ENCODE assay signal across 13 cellular contexts in the genomic region with DNA sequence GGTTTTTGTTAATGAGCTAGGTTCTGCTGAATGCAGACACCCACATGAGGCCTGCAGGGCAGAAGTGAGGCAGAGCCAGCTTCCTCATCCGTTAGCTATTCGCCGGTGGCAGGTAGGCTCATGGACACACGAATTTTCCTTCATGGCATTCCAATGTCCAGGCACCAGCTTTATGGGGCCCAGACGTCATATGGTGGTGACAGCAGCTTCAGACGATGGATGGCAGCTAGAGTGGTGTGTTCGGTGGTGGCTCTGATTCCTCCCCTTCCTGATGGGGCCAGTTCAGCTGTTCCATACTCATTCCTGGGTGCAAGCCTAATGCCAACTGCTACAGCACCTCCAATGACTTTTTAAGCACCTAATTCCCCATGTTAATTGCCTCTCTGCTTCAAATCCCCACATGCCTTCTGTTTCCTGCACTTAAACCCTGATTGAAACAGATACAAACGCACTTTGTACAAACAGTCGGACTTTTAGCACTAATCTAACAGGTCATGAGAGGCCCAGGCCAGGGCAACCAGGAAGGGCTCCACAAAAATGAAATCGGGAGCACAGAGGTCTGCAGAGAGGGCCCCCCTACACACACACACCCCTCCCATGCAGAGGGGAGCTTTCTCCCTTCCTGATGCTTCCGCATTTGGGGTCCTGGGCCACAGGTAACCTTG. TPM values are rescaled to one million over a fixed set of nuclear protein-coding genes. Genes with fewer than 3 reads are reported as not detected.
DNase-seq lines count a peak whose midpoint lies in the region; ATAC-seq and TF ChIP-seq lines count a peak whose summit lies in the region.
"Had no signal": no experiment of that assay in that cellular context is flagged by ENCODE, and none has a peak within 500 bp of the region (broad histone marks: within the 10 kb centered on the region; RNA-seq: fewer than 3 reads in every experiment).

No MANE protein-coding gene starts in this region.

- H3K4me3 ChIP-seq in SJCRH30 = no peak overlapping the region
- H3K4me3 ChIP-seq in epithelial cell of esophagus (ENCODE audit: low read length) = no peak overlapping the region
- H3K4me3 ChIP-seq: ascending aorta had no signal

- TF ChIP-seq CTCF in natural killer cell (IDR thresholded peaks at IDR 0.05) = no peak
- no peak for TF ChIP-seq CTCF in epithelial cell of esophagus (IDR thresholded peaks at IDR 0.05; ENCODE audit: insufficient read depth, low read depth, low read length, missing control alignments)
- TF ChIP-seq CTCF in GM13976 (IDR thresholded peaks at IDR 0.05; ENCODE audit: borderline replicate concordance, control extremely low read depth, extremely low read depth, insufficient read depth, missing control alignments) = no peak

- peak overlapping the region; percentile 26 to 36 for H3K27ac Mint-ChIP-seq in natural killer cell treated with Interleukin-12 subunit alpha and Interleukin-12 subunit beta and Interleukin-15 and Interleukin-18, amount 100 ng/mL, for 72 hours
- no peak overlapping the region for H3K27ac Mint-ChIP-seq in natural killer cell

- no peaks in the 10 kb centered on the region for H3K9me3 ChIP-seq in SJCRH30 (replicated peaks)
- H3K9me3 ChIP-seq: ascending aorta had no signal

- no peak for DNase-seq in natural killer cell treated with Interleukin-12 subunit alpha and Interleukin-12 subunit beta and Interleukin-15 and Interleukin-18, amount 100 ng/mL, for 72 hours (ENCODE audit: low spot score)
- DNase-seq in natural killer cell (no peak), SJCRH30 (peak; percentile 61 to 64), epithelial cell of esophagus (ENCODE audit: low read depth) (peak; percentile 74), NCI-H446 treated with DMSO at 0.1 percent for 48 hours (lab: John Stamatoyannopoulos, UW) (no peak), GM13976 (ENCODE audit: low spot score) (no peak)
- DNase-seq: NCI-H345 had no signal

- peak overlapping the region; percentile 12 for H3K4me3 Mint-ChIP-seq in natural killer cell treated with Interleukin-12 subunit alpha and Interleukin-12 subunit beta and Interleukin-15 and Interleukin-18, amount 100 ng/mL, for 72 hours
- H3K4me3 Mint-ChIP-seq in natural killer cell = no peak overlapping the region

- no peak for ATAC-seq in natural killer cell treated with Interleukin-12 subunit alpha and Interleukin-12 subunit beta and Interleukin-15 and Interleukin-18, amount 100 ng/mL, for 72 hours
- ATAC-seq in natural killer cell (no peak), HG02571 (IDR thresholded peaks at IDR 0.05; ENCODE audit: unreplicated experiment) (no peak), GM18909 (IDR thresholded peaks at IDR 0.05; ENCODE audit: poor library complexity, unreplicated experiment) (no peak)
- ATAC-seq: left colon had no signal

- H3K27me3 ChIP-seq in SJCRH30 = no peaks in the 10 kb centered on the region
- H3K27me3 ChIP-seq: ascending aorta had no signal

- H3K9me3 Mint-ChIP-seq in natural killer cell treated with Interleukin-12 subunit alpha and Interleukin-12 subunit beta and Interleukin-15 and Interleukin-18, amount 100 ng/mL, for 72 hours = no peaks in the 10 kb centered on the region
- peaks cover 0 to 2% of the 10 kb centered on the region in 2 donors for H3K9me3 Mint-ChIP-seq in natural killer cell

- peaks cover 25 to 38% of the 10 kb centered on the region in 2 donors for H3K27me3 Mint-ChIP-seq in natural killer cell treated with Interleukin-12 subunit alpha and Interleukin-12 subunit beta and Interleukin-15 and Interleukin-18, amount 100 ng/mL, for 72 hours
- H3K27me3 Mint-ChIP-seq in natural killer cell (ENCODE audit: low read depth in 2 of 2) = peaks cover 52 to 56% of the 10 kb centered on the region in 2 donors

- H3K4me1 ChIP-seq in SJCRH30 = peaks cover 35% of the 10 kb centered on the region
- H3K4me1 ChIP-seq: ascending aorta had no signal

- intact Hi-C loops in natural killer cell (cut with micrococcal nuclease) = no loop called here

- in situ Hi-C loops in GM13976 (cut with MboI; ENCODE audit: low sequenced_read_pairs, unreplicated experiment) = no loop called here

- H3K36me3 ChIP-seq in SJCRH30 = no peaks in the 10 kb centered on the region
- H3K36me3 ChIP-seq: ascending aorta had no signal

- peaks cover 13 to 15% of the 10 kb centered on the region in 2 donors for H3K4me1 Mint-ChIP-seq in natural killer cell treated with Interleukin-12 subunit alpha and Interleukin-12 subunit beta and Interleukin-15 and Interleukin-18, amount 100 ng/mL, for 72 hours (ENCODE audit: low read depth in 2 of 2)
- peaks cover 11% of the 10 kb centered on the region in 2 donors for H3K4me1 Mint-ChIP-seq in natural killer cell

- peaks cover 4% of the 10 kb centered on the region for H3K36me3 Mint-ChIP-seq in natural killer cell treated with Interleukin-12 subunit alpha and Interleukin-12 subunit beta and Interleukin-15 and Interleukin-18, amount 100 ng/mL, for 72 hours
- peaks cover 9% of the 10 kb centered on the region for H3K36me3 Mint-ChIP-seq in natural killer cell

- H3K27ac ChIP-seq in SJCRH30 = peak overlapping the region; percentile 90
- H3K27ac ChIP-seq: ascending aorta had no signal

RNA-seq across cellular contexts. Expression of gene MLN, which starts 35.7 kb away (rescaled TPM):
- not detected for total RNA-seq in natural killer cell treated with Interleukin-12 subunit alpha and Interleukin-12 subunit beta and Interleukin-15 and Interleukin-18, amount 100 ng/mL, for 72 hours
- not detected for total RNA-seq in natural killer cell
- total RNA-seq in SJCRH30 (2014; rRNA removed; shearing (Covaris generic)) = not detected in 2 replicates
- total RNA-seq: ascending aorta, HT-29, left colon, renal cortical epithelial cell had no signal

RNA-seq across cellular contexts. Expression of gene LEMD2, which starts 50.6 kb away (rescaled TPM):
- total RNA-seq in natural killer cell treated with Interleukin-12 subunit alpha and Interleukin-12 subunit beta and Interleukin-15 and Interleukin-18, amount 100 ng/mL, for 72 hours = 10 to 100 TPM; 62.1 to 67.6 TPM
- total RNA-seq in natural killer cell = 100 to 1,000 TPM; 109 to 133 (median 121) TPM
- 43.9 and 50.1 TPM in 2 replicates for total RNA-seq in SJCRH30 (2014; rRNA removed; shearing (Covaris generic))

Comparison
In these comparisons a context has a peak if more than half of its experiments do, and no peak if none do; other contexts are left out.
1. H3K27ac Mint-ChIP-seq: peak in natural killer cell treated with Interleukin-12 subunit alpha and Interleukin-12 subunit beta and Interleukin-15 and Interleukin-18, amount 100 ng/mL, for 72 hours (2 of 2); none in natural killer cell (0 of 2).
2. DNase-seq: peak in SJCRH30 (2 of 2) and epithelial cell of esophagus (single experiment); none in natural killer cell treated with Interleukin-12 subunit alpha and Interleukin-12 subunit beta and Interleukin-15 and Interleukin-18, amount 100 ng/mL, for 72 hours (single experiment), natural killer cell (single experiment), NCI-H446 treated with DMSO at 0.1 percent for 48 hours (single experiment) and GM13976 (single experiment).